In genomic region chrX:155071694-155072215, GRCh38 we compare ENCODE assay signal across 7 cellular contexts. TPM values are rescaled to one million over a fixed set of nuclear protein-coding genes. Genes with fewer than 3 reads are reported as not detected.
DNase-seq lines count a peak whose midpoint lies in the region; ATAC-seq, FAIRE-seq and TF ChIP-seq lines count a peak whose summit lies in the region.
"Had no signal": no experiment of that assay in that cellular context is flagged by ENCODE, and none has a peak within 500 bp of the region (broad histone marks: within the 10 kb centered on the region; RNA-seq: fewer than 3 reads in every experiment).

No MANE protein-coding gene starts in this region.

- H3K9me3 Mint-ChIP-seq in CD8-positive, alpha-beta memory T cell: peaks cover 0 to 2% (median 0%) of the 10 kb centered on the region in 5 donors
- H3K9me3 Mint-ChIP-seq in nephron progenitor cell: peaks cover 33% of the 10 kb centered on the region

- in situ Hi-C loops in brain microvascular endothelial cell (cut with HindIII; ENCODE audit: low pct_ligation_motif_present, low sequenced_read_pairs): no loop called here

- peak overlapping the region; percentile 86 for H3K27ac ChIP-seq in CD8-positive, alpha-beta memory T cell (ENCODE audit: low read depth, low read length)
- peak overlapping the region; percentile 17 for H3K27ac ChIP-seq in brain microvascular endothelial cell

- TF ChIP-seq CTCF in brain microvascular endothelial cell (IDR thresholded peaks at IDR 0.05; ENCODE audit: low read depth, low read length, missing control alignments): no peak
- no peak for TF ChIP-seq CTCF in nephron progenitor cell (IDR thresholded peaks at IDR 0.05)
- no peak for TF ChIP-seq CTCF in D721Med (IDR thresholded peaks at IDR 0.05; ENCODE audit: insufficient read depth, missing control alignments)

- peaks cover 0 to 2% of the 10 kb centered on the region in 2 donors for H3K27me3 Mint-ChIP-seq in CD8-positive, alpha-beta memory T cell
- no peaks in the 10 kb centered on the region for H3K27me3 Mint-ChIP-seq in nephron progenitor cell (ENCODE audit: low read depth, poor library complexity)

- CTCF ChIA-PET in CD8-positive, alpha-beta memory T cell (lab: Charles Lee): no interaction called here
- CTCF ChIA-PET in HEK293T (lab: Yijun Ruan, JAX): no interaction called here

- FAIRE-seq in D721Med (lab: Jason Lieb, UNC): no peak
- FAIRE-seq: TTC549 had no signal

- H3K27ac Mint-ChIP-seq in CD8-positive, alpha-beta memory T cell: peak overlapping the region; percentile 89 to 97 (median 94)
- H3K27ac Mint-ChIP-seq in nephron progenitor cell: peak overlapping the region; percentile 71

- H3K4me1 Mint-ChIP-seq in CD8-positive, alpha-beta memory T cell: peaks cover 40 to 67% (median 64%) of the 10 kb centered on the region in 3 donors
- H3K4me1 Mint-ChIP-seq in nephron progenitor cell: peaks cover 43% of the 10 kb centered on the region

- no peaks in the 10 kb centered on the region for H3K36me3 ChIP-seq in CD8-positive, alpha-beta memory T cell (ENCODE audit: insufficient read depth, low read length)
- no peaks in the 10 kb centered on the region for H3K36me3 ChIP-seq in brain microvascular endothelial cell (replicated peaks)

- H3K27me3 ChIP-seq in CD8-positive, alpha-beta memory T cell (ENCODE audit: insufficient read depth, low read length, poor library complexity, severe bottlenecking): no peaks in the 10 kb centered on the region
- H3K27me3 ChIP-seq in brain microvascular endothelial cell (replicated peaks): no peaks in the 10 kb centered on the region

- no peaks in the 10 kb centered on the region for H3K9me3 ChIP-seq in CD8-positive, alpha-beta memory T cell (ENCODE audit: low read length)

- H3K4me3 ChIP-seq in CD8-positive, alpha-beta memory T cell (ENCODE audit: low read length): peak overlapping the region; percentile 81
- peak overlapping the region; percentile 75 for H3K4me3 ChIP-seq in brain microvascular endothelial cell (ENCODE audit: low read depth, low read length)

- POLR2A ChIA-PET in CD8-positive, alpha-beta memory T cell (lab: Charles Lee): interaction anchor here (1.4 kb wide), 1 partner anchor 45 kb away, joined by 9 read pairs; the partner anchor contains the start of gene FUNDC2
- POLR2A ChIA-PET in HEK293T (lab: Yijun Ruan, JAX): interaction anchor here (1.0 kb wide), 1 partner anchor 23 kb away, joined by 3 read pairs; no protein-coding TSS in a partner anchor

- DNase-seq in CD8-positive, alpha-beta memory T cell: no peak
- DNase-seq in brain microvascular endothelial cell (no peak), nephron progenitor cell (peak; percentile 28), HEK293T (ENCODE audit: extremely low spot score) (no peak), D721Med (ENCODE audit: insufficient read length, low spot score) (no peak)

- peaks cover 0 to 43% (median 8%) of the 10 kb centered on the region in 3 donors for H3K36me3 Mint-ChIP-seq in CD8-positive, alpha-beta memory T cell
- peaks cover 26% of the 10 kb centered on the region for H3K36me3 Mint-ChIP-seq in nephron progenitor cell (ENCODE audit: low read depth)

- peaks cover 21% of the 10 kb centered on the region for H3K4me1 ChIP-seq in CD8-positive, alpha-beta memory T cell (ENCODE audit: insufficient read depth, low read length)

- peak overlapping the region; percentile 88 to 95 (median 89) for H3K4me3 Mint-ChIP-seq in CD8-positive, alpha-beta memory T cell
- peak overlapping the region; percentile 90 for H3K4me3 Mint-ChIP-seq in nephron progenitor cell

- peak; percentile 2 for ATAC-seq in HG02973 (IDR thresholded peaks at IDR 0.05; ENCODE audit: unreplicated experiment)

TF ChIP-seq in HEK293T, 16 proteins besides CTCF, POLR2A, EP300 and RAD21:
- TF ChIP-seq LEF1 (IDR thresholded peaks at IDR 0.05; ENCODE audit: borderline replicate concordance) (no peak), ELF4 (IDR thresholded peaks at IDR 0.05) (no peak), FOXK2 (IDR thresholded peaks at IDR 0.05) (no peak), FOXM1 (IDR thresholded peaks at IDR 0.05; ENCODE audit: borderline replicate concordance) (no peak), PKNOX1 (IDR thresholded peaks at IDR 0.05) (no peak), NFRKB (IDR thresholded peaks at IDR 0.05) (no peak), HDGF (IDR thresholded peaks at IDR 0.05; ENCODE audit: borderline replicate concordance) (no peak), SP1 (IDR thresholded peaks at IDR 0.05) (no peak), BHLHE40 (IDR thresholded peaks at IDR 0.05; ENCODE audit: borderline replicate concordance) (no peak)

RNA-seq across cellular contexts. Expression of gene BRCC3, which starts 0.4 kb away (rescaled TPM):
- total RNA-seq in CD8-positive, alpha-beta memory T cell: 10 to 100 TPM; 37.0 to 41.3 TPM
- polyA plus RNA-seq in CD8-positive, alpha-beta memory T cell: 27.3 TPM

RNA-seq across cellular contexts. Expression of gene CMC4, which starts 0.8 kb away (rescaled TPM):
- 1 to 10 TPM; 3.6 to 4.3 TPM for total RNA-seq in CD8-positive, alpha-beta memory T cell
- 28.7 TPM for polyA plus RNA-seq in CD8-positive, alpha-beta memory T cell

RNA-seq across cellular contexts. Expression of gene MTCP1, which starts 0.8 kb away (rescaled TPM):
- 10 to 100 TPM; 22.6 to 24.2 TPM for total RNA-seq in CD8-positive, alpha-beta memory T cell
- 21.8 TPM for polyA plus RNA-seq in CD8-positive, alpha-beta memory T cell

RNA-seq across cellular contexts. Expression of gene FUNDC2, which starts 45.1 kb away (rescaled TPM):
- 100 to 1,000 TPM in 1 of 2 experiments, 10 to 100 TPM in 1; 96.4 to 104 TPM for total RNA-seq in CD8-positive, alpha-beta memory T cell
- polyA plus RNA-seq in CD8-positive, alpha-beta memory T cell: 178 TPM

RNA-seq across cellular contexts. Expression of gene F8, which starts 49.2 kb away (rescaled TPM):
- total RNA-seq in CD8-positive, alpha-beta memory T cell: 10 to 100 TPM; 10.8 to 11.9 TPM
- 15.2 TPM for polyA plus RNA-seq in CD8-positive, alpha-beta memory T cell
